17 cellular contexts compared by ENCODE assay signal in the genomic region with DNA sequence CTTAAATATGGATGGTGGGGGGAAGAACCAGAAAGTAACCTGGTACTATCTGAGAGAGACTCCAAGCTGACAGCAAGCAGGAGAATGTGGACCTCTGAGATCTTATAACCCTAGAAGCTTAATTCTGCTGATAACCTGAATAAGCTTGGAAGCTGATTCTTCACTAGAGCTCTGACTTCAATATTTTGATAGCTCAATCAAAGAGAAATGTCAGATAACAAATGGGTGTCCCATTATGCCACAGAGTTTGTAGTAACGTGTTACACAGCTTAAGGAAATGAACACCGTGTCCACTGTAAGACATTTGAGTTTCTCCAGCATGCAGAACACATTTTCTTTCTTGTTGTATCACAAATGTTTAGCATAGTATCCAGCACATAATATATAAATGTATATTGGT.
"Had no signal": no experiment of that assay in that cellular context is flagged by ENCODE, and none has a peak within 500 bp of the region (broad histone marks: within the 10 kb centered on the region; RNA-seq: fewer than 3 reads in every experiment).

No MANE protein-coding gene starts in this region.

- H3K27me3 ChIP-seq: stomach, suprapubic skin, testis, thyroid gland, tibial artery, tibial nerve, transverse colon, upper lobe of left lung, upper lobe of right lung, uterus, vagina had no signal

- H3K9me3 ChIP-seq: stomach, suprapubic skin, testis, thoracic aorta, thyroid gland, tibial artery, tibial nerve, transverse colon, upper lobe of left lung, upper lobe of right lung, uterus, vagina had no signal

- H3K27ac ChIP-seq: stomach, suprapubic skin, testis, thoracic aorta, thyroid gland, tibial artery, tibial nerve, transverse colon, upper lobe of left lung, upper lobe of right lung, uterus, vagina had no signal

- H3K36me3 ChIP-seq: stomach, suprapubic skin, thoracic aorta, thyroid gland, tibial artery, tibial nerve, transverse colon, upper lobe of left lung, upper lobe of right lung, uterus, vagina had no signal

- H3K4me3 ChIP-seq: stomach, suprapubic skin, testis, thoracic aorta, thyroid gland, tibial artery, tibial nerve, transverse colon, upper lobe of left lung, upper lobe of right lung, uterus, vagina had no signal

- ATAC-seq: stimulated activated effector memory CD8-positive, alpha-beta T cell treated with anti-CD3 and anti-CD28 coated beads, Interleukin-12 subunit alpha, Interleukin-12 subunit beta, amount 100 ng/mL, for 72 hours; stimulated activated memory B cell treated with anti-CD40 and anti-IgM and Interleukin-4, amounts not matched to agents 10 μg/mL and 1 μg/mL and 100 μg/mL, for 72 hours; stimulated activated naive B cell treated with anti-CD40 and anti-IgM and Interleukin-4, amounts not matched to agents 10 μg/mL and 1 μg/mL and 100 μg/mL, for 72 hours; stimulated activated naive CD8-positive, alpha-beta T cell treated with anti-CD3 and anti-CD28 coated beads, Interleukin-15, amount 100 ng/mL, for 72 hours; stimulated activated naive CD8-positive, alpha-beta T cell treated with anti-CD3 and anti-CD28 coated beads, Interleukin-15, Interleukin-2, amounts not matched to agents 100 U/mL and 50 U/mL, for 24 hours; upper lobe of right lung had no signal
